Comparison of ENCODE assay signal across 8 cellular contexts in the genomic region with DNA sequence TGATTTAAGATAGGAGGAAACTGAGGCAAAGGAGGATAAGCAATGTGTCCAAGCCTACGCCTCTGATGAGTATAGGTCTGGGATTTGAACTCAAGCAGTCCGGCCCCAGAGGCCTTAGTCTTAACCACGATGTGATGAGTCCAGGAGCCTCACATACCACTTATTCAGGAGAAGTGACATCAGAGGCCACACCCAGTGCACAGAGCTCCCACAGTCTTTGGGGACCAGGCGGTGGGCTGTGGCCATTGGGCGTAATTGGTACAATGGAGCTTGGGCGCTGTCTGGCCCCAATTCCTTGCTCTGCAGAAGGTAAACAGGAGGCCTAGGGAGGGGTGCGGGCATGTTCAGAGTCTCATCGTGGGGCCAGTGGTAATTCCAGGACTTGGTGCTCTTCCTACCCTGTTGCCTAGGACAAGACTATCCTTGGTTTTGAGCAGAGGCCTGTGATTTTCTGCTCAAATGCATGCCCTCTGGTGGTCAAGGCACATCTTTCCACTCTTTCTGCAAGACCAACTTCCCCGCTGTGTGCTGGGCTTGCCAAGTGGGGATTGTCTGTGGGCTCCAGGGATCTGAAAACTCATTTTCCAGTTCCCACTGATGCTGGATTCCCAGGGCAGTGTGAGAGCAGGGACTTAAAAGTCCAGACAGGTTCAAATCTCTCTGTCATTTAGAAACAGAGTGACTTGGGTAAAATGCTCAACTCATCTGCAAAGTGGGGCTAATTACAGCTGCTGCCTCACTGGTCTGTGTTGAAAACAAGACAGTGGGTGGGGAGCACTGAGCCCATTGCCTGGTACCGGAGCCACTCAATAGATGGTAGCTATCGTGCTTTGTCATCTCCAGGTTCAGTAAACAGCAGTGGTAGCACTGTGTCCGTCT. TPM values are rescaled to one million over a fixed set of nuclear protein-coding genes. Genes with fewer than 3 reads are reported as not detected.
A peak's percentile ranks its signal among the peaks of the same experiment; 100 is the strongest.
DNase-seq lines count a peak whose midpoint lies in the region; ATAC-seq and TF ChIP-seq lines count a peak whose summit lies in the region.

No MANE protein-coding gene starts in this region.

- peak; percentile 49 to 73 for TF ChIP-seq CTCF in right atrium auricular region (IDR thresholded peaks at IDR 0.05)

- DNase-seq in A172 (ENCODE audit: low spot score) (peak; percentile 76), G401 (ENCODE audit: low spot score) (peak; percentile 67), NCI-H2227 treated with DMSO at 0.1 percent for 48 hours (lab: John Stamatoyannopoulos, UW) (peak; percentile 29), anterior cingulate cortex (lab: John Stamatoyannopoulos, UW) (peak in 39 of 58 donors; percentile 14 to 82 (median 48)), right atrium auricular region (ENCODE audit: low spot score) (no peak), pulmonary artery endothelial cell (ENCODE audit: low read depth, low spot score) (peak; percentile 56)
- DNase-seq in activated CD4-positive, CD25-positive, alpha-beta regulatory T cell (lab: John Stamatoyannopoulos, UW) = no peak

- peaks cover 0 to 98% of the 10 kb centered on the region in 2 donors for H3K4me1 ChIP-seq in right atrium auricular region

- in situ Hi-C loops in G401 (cut with HindIII; ENCODE audit: low sequenced_read_pairs) = no loop called here

- H3K36me3 ChIP-seq in right atrium auricular region = peaks cover 23% of the 10 kb centered on the region

- no peak for ATAC-seq in HG02973 (IDR thresholded peaks at IDR 0.05; ENCODE audit: unreplicated experiment)

- H3K4me3 ChIP-seq in right atrium auricular region = no peak overlapping the region

- no peaks in the 10 kb centered on the region for H3K9me3 ChIP-seq in right atrium auricular region

- H3K27me3 ChIP-seq in right atrium auricular region = no peaks in the 10 kb centered on the region

- H3K27ac ChIP-seq in right atrium auricular region = peak overlapping the region; percentile 69 to 72

RNA-seq across cellular contexts. Expression of gene NDST1, which starts 15.8 kb away (rescaled TPM):
- 55.4 and 77.8 TPM in 2 replicates for total RNA-seq in A172 (2014; rRNA removed; shearing (Covaris generic))
- total RNA-seq in G401 (2014; rRNA removed; shearing (Covaris generic)) = 68.1 and 76.0 TPM in 2 replicates
- total RNA-seq in right atrium auricular region = 10 to 100 TPM; 81.4 to 91.8 TPM
- total RNA-seq in pulmonary artery endothelial cell = 29.9 and 51.9 TPM in 2 replicates

Comparison
In these comparisons a context has a peak if more than half of its experiments do, and no peak if none do; other contexts are left out.
1. DNase-seq: peak in A172 (single experiment), G401 (single experiment), NCI-H2227 treated with DMSO at 0.1 percent for 48 hours (single experiment), anterior cingulate cortex (39 of 58) and pulmonary artery endothelial cell (single experiment); none in right atrium auricular region (single experiment) and activated CD4-positive, CD25-positive, alpha-beta regulatory T cell (0 of 4).